ENCODE assay signal across 1 cellular context in genomic region chr12:70242695-70243509, GRCh38.
TF ChIP-seq lines count a peak whose summit lies in the region.

TSS of gene CNOT2 (plus strand) at chr12:70243433. CDS start at chr12:70278227, 34,794 bp downstream.

TF ChIP-seq in GM12878, 131 proteins besides CTCF, POLR2A, EP300 and RAD21 (continued from another document):
- TF ChIP-seq, protein P1, sequence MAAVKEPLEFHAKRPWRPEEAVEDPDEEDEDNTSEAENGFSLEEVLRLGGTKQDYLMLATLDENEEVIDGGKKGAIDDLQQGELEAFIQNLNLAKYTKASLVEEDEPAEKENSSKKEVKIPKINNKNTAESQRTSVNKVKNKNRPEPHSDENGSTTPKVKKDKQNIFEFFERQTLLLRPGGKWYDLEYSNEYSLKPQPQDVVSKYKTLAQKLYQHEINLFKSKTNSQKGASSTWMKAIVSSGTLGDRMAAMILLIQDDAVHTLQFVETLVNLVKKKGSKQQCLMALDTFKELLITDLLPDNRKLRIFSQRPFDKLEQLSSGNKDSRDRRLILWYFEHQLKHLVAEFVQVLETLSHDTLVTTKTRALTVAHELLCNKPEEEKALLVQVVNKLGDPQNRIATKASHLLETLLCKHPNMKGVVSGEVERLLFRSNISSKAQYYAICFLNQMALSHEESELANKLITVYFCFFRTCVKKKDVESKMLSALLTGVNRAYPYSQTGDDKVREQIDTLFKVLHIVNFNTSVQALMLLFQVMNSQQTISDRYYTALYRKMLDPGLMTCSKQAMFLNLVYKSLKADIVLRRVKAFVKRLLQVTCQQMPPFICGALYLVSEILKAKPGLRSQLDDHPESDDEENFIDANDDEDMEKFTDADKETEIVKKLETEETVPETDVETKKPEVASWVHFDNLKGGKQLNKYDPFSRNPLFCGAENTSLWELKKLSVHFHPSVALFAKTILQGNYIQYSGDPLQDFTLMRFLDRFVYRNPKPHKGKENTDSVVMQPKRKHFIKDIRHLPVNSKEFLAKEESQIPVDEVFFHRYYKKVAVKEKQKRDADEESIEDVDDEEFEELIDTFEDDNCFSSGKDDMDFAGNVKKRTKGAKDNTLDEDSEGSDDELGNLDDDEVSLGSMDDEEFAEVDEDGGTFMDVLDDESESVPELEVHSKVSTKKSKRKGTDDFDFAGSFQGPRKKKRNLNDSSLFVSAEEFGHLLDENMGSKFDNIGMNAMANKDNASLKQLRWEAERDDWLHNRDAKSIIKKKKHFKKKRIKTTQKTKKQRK (IDR thresholded peaks at IDR 0.05; ENCODE audit: low read depth, low read length), result no peak
- TF ChIP-seq BRCA1 (IDR thresholded peaks at IDR 0.05; ENCODE audit: low read depth, low read length) (no peak), CBX5 (IDR thresholded peaks at IDR 0.05; ENCODE audit: low read depth) (peak; percentile 62; the same call in 1 of the 2 replicates), STAT3 (IDR thresholded peaks at IDR 0.05; ENCODE audit: low read depth, low read length) (no peak), RUNX3 (IDR thresholded peaks at IDR 0.05; ENCODE audit: low read length) (peak; percentile 80), NR2F1 (conservative IDR thresholded peaks at IDR 0.05) (peak; percentile 99), SP1 (IDR thresholded peaks at IDR 0.05; ENCODE audit: low read depth, low read length) (no peak)
- TF ChIP-seq, protein P2, sequence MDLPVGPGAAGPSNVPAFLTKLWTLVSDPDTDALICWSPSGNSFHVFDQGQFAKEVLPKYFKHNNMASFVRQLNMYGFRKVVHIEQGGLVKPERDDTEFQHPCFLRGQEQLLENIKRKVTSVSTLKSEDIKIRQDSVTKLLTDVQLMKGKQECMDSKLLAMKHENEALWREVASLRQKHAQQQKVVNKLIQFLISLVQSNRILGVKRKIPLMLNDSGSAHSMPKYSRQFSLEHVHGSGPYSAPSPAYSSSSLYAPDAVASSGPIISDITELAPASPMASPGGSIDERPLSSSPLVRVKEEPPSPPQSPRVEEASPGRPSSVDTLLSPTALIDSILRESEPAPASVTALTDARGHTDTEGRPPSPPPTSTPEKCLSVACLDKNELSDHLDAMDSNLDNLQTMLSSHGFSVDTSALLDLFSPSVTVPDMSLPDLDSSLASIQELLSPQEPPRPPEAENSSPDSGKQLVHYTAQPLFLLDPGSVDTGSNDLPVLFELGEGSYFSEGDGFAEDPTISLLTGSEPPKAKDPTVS (IDR thresholded peaks at IDR 0.05; ENCODE audit: low read depth, low read length), result no peak
